Comparison of ENCODE assay signal across 1 cellular context in genomic region chr14:42535397-42535796, GRCh38.
TF ChIP-seq lines count a peak whose summit lies in the region.

No MANE protein-coding gene starts in this region.

TF ChIP-seq in H1, 55 proteins besides CTCF, POLR2A, EP300 and RAD21 (continued from another document):
- TF ChIP-seq BCL11A (IDR thresholded peaks at IDR 0.05; ENCODE audit: low read depth in 2 of 2, low read length in 2 of 2) (no peak), SIX5 (IDR thresholded peaks at IDR 0.05; ENCODE audit: low read depth, low read length) (no peak), FOSL1 (IDR thresholded peaks at IDR 0.05; ENCODE audit: insufficient read depth, low read depth, low read length) (no peak), ATF2 (IDR thresholded peaks at IDR 0.05; ENCODE audit: low read length) (no peak), KDM4A (IDR thresholded peaks at IDR 0.05; ENCODE audit: low read depth, low read length, severe bottlenecking) (no peak), SUZ12 (IDR thresholded peaks at IDR 0.05; ENCODE audit: low read length) (no peak)
